ENCODE assay signal across 9 cellular contexts in the genomic region with DNA sequence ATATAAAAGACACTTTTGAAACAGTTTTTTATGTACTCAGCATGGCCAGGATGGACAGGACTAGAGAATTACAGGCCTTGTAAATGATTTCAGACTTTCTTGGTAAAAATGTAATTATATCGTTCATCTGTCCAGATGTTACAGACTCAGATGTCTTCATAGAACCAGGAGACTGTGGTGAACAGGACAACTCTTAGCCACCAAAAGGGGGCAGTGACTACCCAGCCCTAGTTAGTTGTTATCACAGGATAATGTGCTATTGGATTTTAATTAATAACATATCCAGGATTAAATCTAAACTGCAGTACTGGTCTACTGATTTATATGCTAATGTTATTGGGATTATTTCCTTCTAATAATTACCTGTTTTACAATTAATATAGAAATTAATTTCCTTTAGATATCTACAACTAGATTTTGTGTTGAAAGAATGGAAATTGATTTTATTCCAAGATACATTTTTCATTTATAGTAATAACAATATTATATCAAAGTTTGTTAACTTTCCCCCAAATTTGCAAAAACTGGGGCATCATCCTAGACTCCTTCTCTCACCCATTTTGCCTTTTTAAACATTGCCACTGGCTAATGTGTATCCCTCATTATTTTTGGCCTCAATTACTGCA.
DNase-seq lines count a peak whose midpoint lies in the region; ATAC-seq, FAIRE-seq and TF ChIP-seq lines count a peak whose summit lies in the region.
"Had no signal": no experiment of that assay in that cellular context is flagged by ENCODE, and none has a peak within 500 bp of the region (broad histone marks: within the 10 kb centered on the region; RNA-seq: fewer than 3 reads in every experiment).

No MANE protein-coding gene starts in this region.

- no peak for TF ChIP-seq POLR2A in thyroid gland (IDR thresholded peaks at IDR 0.05)

- H3K4me1 Mint-ChIP-seq in astrocyte (ENCODE audit: low read depth, unreplicated experiment): peaks cover 3% of the 10 kb centered on the region

- H2AFZ ChIP-seq in DND-41 (ENCODE audit: low read depth, low read length) (no peak overlapping the region), astrocyte (ENCODE audit: low read depth, low read length) (no peak overlapping the region)

- no peaks in the 10 kb centered on the region for H4K20me1 ChIP-seq in DND-41 (ENCODE audit: insufficient read depth, low read length)
- peaks cover 1% of the 10 kb centered on the region for H4K20me1 ChIP-seq in astrocyte (ENCODE audit: insufficient read depth, low read length)

- H3K9ac ChIP-seq in DND-41 (ENCODE audit: low read depth, low read length) (no peak overlapping the region), astrocyte (ENCODE audit: low read length) (no peak overlapping the region)

- peak; percentile 23 for DNase-seq in DND-41
- peak; percentile 30 for DNase-seq in astrocyte (ENCODE audit: low read depth)
- DNase-seq in iPS-NIHi11 (ENCODE audit: low spot score): peak; percentile 32
- DNase-seq in thyroid gland: no peak
- no peak for DNase-seq in germinal center (ENCODE audit: low spot score)

- H3K9me3 ChIP-seq in DND-41 (ENCODE audit: insufficient read depth, low read length, severe bottlenecking): no peaks in the 10 kb centered on the region
- H3K9me3 ChIP-seq in astrocyte (ENCODE audit: insufficient read depth, low read depth, low read length): no peaks in the 10 kb centered on the region
- H3K9me3 ChIP-seq in thyroid gland: no peaks in the 10 kb centered on the region
- H3K9me3 ChIP-seq: neutrophil had no signal

- no peak overlapping the region for H3K27ac ChIP-seq in DND-41 (ENCODE audit: low read length)
- no peak overlapping the region for H3K27ac ChIP-seq in astrocyte (ENCODE audit: low read depth, low read length)
- no peak overlapping the region for H3K27ac ChIP-seq in thyroid gland
- H3K27ac ChIP-seq: neutrophil had no signal

- 58 to 59% methylated on average over 1 of the region's 1 CpG for WGBS in thyroid gland, 2 donors

- H3K4me3 ChIP-seq in DND-41 (ENCODE audit: low read depth in 1 of 2, low read length in 2 of 2): no peak overlapping the region
- no peak overlapping the region for H3K4me3 ChIP-seq in astrocyte (ENCODE audit: insufficient read depth, low read depth, low read length)
- H3K4me3 ChIP-seq in thyroid gland (replicated peaks in 1 of 3): no peak overlapping the region

- no peak overlapping the region for H3K4me3 Mint-ChIP-seq in astrocyte (ENCODE audit: unreplicated experiment)

- intact Hi-C loops in thyroid gland (cut with DNase I): no loop called here

- H3K27me3 ChIP-seq in DND-41 (ENCODE audit: insufficient read depth, low read length, poor library complexity) (no peaks in the 10 kb centered on the region), astrocyte (ENCODE audit: insufficient read depth, low read length) (no peaks in the 10 kb centered on the region), thyroid gland (no peaks in the 10 kb centered on the region)
- H3K27me3 ChIP-seq: neutrophil had no signal

- H3K79me2 ChIP-seq in DND-41 (ENCODE audit: insufficient read depth, low read length) (no peaks in the 10 kb centered on the region), astrocyte (ENCODE audit: insufficient read depth, low read length) (no peaks in the 10 kb centered on the region)

- no peaks in the 10 kb centered on the region for H3K9me3 Mint-ChIP-seq in astrocyte (ENCODE audit: unreplicated experiment)

- H3K4me1 ChIP-seq in DND-41 (ENCODE audit: insufficient read depth, low read length) (no peaks in the 10 kb centered on the region), astrocyte (ENCODE audit: insufficient read depth, low read length) (peaks cover 4% of the 10 kb centered on the region), thyroid gland (no peaks in the 10 kb centered on the region)

- no peak overlapping the region for H3K27ac Mint-ChIP-seq in astrocyte (ENCODE audit: unreplicated experiment)

- H3K4me2 ChIP-seq in DND-41 (ENCODE audit: insufficient read depth, low read length): no peak overlapping the region
- no peak overlapping the region for H3K4me2 ChIP-seq in astrocyte (ENCODE audit: low read length)

- H3K27me3 Mint-ChIP-seq in astrocyte (ENCODE audit: low read depth, unreplicated experiment): no peaks in the 10 kb centered on the region

- TF ChIP-seq CTCF in DND-41 (IDR thresholded peaks at IDR 0.05; ENCODE audit: borderline replicate concordance, extremely low read depth, low read length, poor library complexity, severe bottlenecking) (peak; percentile 69), astrocyte (IDR thresholded peaks at IDR 0.05; ENCODE audit: insufficient read depth, low read depth, low read length) (peak; percentile 74), thyroid gland (IDR thresholded peaks at IDR 0.05) (peak in 5 of 6 experiments; percentile 21 to 61 (median 54))

- H3K36me3 ChIP-seq in DND-41 (ENCODE audit: insufficient read depth, low read length) (peaks cover 70% of the 10 kb centered on the region), astrocyte (ENCODE audit: insufficient read depth, low read length) (peaks cover 22% of the 10 kb centered on the region), thyroid gland (peaks cover 0 to 23% of the 10 kb centered on the region in 2 donors)

- TF ChIP-seq EP300 in Ishikawa (IDR thresholded peaks at IDR 0.05; ENCODE audit: borderline replicate concordance): no peak

- FAIRE-seq in astrocyte (lab: Jason Lieb, UNC): no peak

- peak; percentile 63 for TF ChIP-seq RAD21 in Ishikawa (IDR thresholded peaks at IDR 0.05; ENCODE audit: low read depth)

- peaks cover 4% of the 10 kb centered on the region for H3K36me3 Mint-ChIP-seq in astrocyte (ENCODE audit: low read depth, unreplicated experiment)

- ATAC-seq in DND-41 (ENCODE audit: insufficient read depth, low read depth) (peak; percentile 73; the same call in 2 of the 3 replicates), GM18517 (IDR thresholded peaks at IDR 0.05; ENCODE audit: unreplicated experiment) (no peak), HG02973 (IDR thresholded peaks at IDR 0.05; ENCODE audit: unreplicated experiment) (no peak)

TF ChIP-seq in Ishikawa, 13 proteins besides CTCF, POLR2A, EP300 and RAD21:
- TF ChIP-seq CEBPB (IDR thresholded peaks at IDR 0.05): no peak
- TF ChIP-seq, protein P1, sequence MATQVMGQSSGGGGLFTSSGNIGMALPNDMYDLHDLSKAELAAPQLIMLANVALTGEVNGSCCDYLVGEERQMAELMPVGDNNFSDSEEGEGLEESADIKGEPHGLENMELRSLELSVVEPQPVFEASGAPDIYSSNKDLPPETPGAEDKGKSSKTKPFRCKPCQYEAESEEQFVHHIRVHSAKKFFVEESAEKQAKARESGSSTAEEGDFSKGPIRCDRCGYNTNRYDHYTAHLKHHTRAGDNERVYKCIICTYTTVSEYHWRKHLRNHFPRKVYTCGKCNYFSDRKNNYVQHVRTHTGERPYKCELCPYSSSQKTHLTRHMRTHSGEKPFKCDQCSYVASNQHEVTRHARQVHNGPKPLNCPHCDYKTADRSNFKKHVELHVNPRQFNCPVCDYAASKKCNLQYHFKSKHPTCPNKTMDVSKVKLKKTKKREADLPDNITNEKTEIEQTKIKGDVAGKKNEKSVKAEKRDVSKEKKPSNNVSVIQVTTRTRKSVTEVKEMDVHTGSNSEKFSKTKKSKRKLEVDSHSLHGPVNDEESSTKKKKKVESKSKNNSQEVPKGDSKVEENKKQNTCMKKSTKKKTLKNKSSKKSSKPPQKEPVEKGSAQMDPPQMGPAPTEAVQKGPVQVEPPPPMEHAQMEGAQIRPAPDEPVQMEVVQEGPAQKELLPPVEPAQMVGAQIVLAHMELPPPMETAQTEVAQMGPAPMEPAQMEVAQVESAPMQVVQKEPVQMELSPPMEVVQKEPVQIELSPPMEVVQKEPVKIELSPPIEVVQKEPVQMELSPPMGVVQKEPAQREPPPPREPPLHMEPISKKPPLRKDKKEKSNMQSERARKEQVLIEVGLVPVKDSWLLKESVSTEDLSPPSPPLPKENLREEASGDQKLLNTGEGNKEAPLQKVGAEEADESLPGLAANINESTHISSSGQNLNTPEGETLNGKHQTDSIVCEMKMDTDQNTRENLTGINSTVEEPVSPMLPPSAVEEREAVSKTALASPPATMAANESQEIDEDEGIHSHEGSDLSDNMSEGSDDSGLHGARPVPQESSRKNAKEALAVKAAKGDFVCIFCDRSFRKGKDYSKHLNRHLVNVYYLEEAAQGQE (IDR thresholded peaks at IDR 0.05; ENCODE audit: low read depth): no peak
- TF ChIP-seq, protein P2, sequence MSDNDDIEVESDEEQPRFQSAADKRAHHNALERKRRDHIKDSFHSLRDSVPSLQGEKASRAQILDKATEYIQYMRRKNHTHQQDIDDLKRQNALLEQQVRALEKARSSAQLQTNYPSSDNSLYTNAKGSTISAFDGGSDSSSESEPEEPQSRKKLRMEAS (IDR thresholded peaks at IDR 0.05): no peak
- no peak for TF ChIP-seq YY1 (IDR thresholded peaks at IDR 0.05; ENCODE audit: low read depth)
- no peak for TF ChIP-seq EGR1 (IDR thresholded peaks at IDR 0.05)
- no peak for TF ChIP-seq FOXM1 (IDR thresholded peaks at IDR 0.05; ENCODE audit: borderline replicate concordance, low read depth)

Comparison
In these comparisons a context has a peak if more than half of its experiments do, and no peak if none do; other contexts are left out.
1. DNase-seq: peak in DND-41 (single experiment), astrocyte (single experiment) and iPS-NIHi11 (single experiment); none in thyroid gland (0 of 2) and germinal center (single experiment).
2. Peak in every context shown above with its lines, with median percentiles within 50 percentile points of each other: CTCF ChIP-seq.